ENCODE assay signal across 8 cellular contexts in the genomic region with DNA sequence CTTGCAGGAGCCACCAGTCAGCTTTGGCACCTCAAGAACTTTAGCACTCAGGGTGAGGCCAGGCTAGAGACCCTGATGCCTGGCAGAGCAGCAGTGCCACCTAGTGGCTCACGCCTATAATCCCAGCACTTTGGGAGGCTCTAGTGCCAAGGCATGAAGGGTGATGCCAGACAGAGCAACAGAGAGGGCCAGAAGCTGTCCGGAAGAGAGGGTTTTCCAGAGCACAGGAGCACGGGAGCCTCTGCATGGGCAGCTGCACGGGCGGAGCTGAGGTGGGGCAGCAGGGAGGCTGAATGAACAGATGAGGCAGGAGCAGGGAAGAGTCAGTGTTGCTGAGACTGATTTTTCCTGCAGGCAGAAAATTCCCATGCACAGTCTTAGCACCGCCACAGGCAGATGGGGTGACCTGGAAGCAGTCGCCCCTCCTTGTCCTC. TPM values are rescaled to one million over a fixed set of nuclear protein-coding genes. Genes with fewer than 3 reads are reported as not detected.
DNase-seq lines count a peak whose midpoint lies in the region; ATAC-seq and TF ChIP-seq lines count a peak whose summit lies in the region.

No MANE protein-coding gene starts in this region.

- H3K4me1 Mint-ChIP-seq in chondrocyte (ENCODE audit: low read depth), result peaks cover 16% of the 10 kb centered on the region

- DNase-seq in NCI-H2029 treated with DMSO at 0.1 percent for 48 hours (lab: John Stamatoyannopoulos, UW) (peak; percentile 4), NCI-H2029 (lab: John Stamatoyannopoulos, UW) (no peak), NCI-H2171 treated with DMSO at 0.1 percent for 48 hours (lab: John Stamatoyannopoulos, UW) (peak; percentile 72), chondrocyte (ENCODE audit: low spot score) (no peak), right lobe of liver (peak; percentile 55 to 68 (median 67))
- peak; percentile 24 to 39 (median 26) for DNase-seq in stimulated activated CD4-positive, alpha-beta T cell treated with anti-CD3 and anti-CD28 coated beads, TNF-alpha, amount 100 ng/mL, for 48 hours (ENCODE audit: low read depth in 3 of 3)

- no peaks in the 10 kb centered on the region for H3K36me3 ChIP-seq in right lobe of liver

- H3K27me3 Mint-ChIP-seq in chondrocyte (ENCODE audit: low read depth), result no peaks in the 10 kb centered on the region

- 12% methylated on average over 6 of the region's 7 CpGs for whole genome bisulfite sequencing in right lobe of liver (ENCODE audit: insufficient coverage, low coverage, low lambda C conversion rate, missing lambda C conversion rate)

- no peaks in the 10 kb centered on the region for H3K27me3 ChIP-seq in right lobe of liver

- H3K27ac ChIP-seq in right lobe of liver, result no peak overlapping the region

- no peaks in the 10 kb centered on the region for H3K4me1 ChIP-seq in right lobe of liver

- ATAC-seq in HG02623 (IDR thresholded peaks at IDR 0.05; ENCODE audit: unreplicated experiment) (peak; percentile 75), right lobe of liver (peak; percentile 86 to 92 (median 88))
- peak; percentile 68 to 71 for ATAC-seq in activated CD4-positive, CD25-positive, alpha-beta regulatory T cell treated with anti-CD3 and anti-CD28 coated beads, Interleukin-2, amount 50 U/mL, for 24 hours

- TF ChIP-seq CTCF in chondrocyte (IDR thresholded peaks at IDR 0.05), result peak; percentile 91
- peak; percentile 50 to 87 (median 82) for TF ChIP-seq CTCF in right lobe of liver (IDR thresholded peaks at IDR 0.05)

- no peaks in the 10 kb centered on the region for H3K36me3 Mint-ChIP-seq in chondrocyte (ENCODE audit: low read depth)

- H3K4me3 ChIP-seq in right lobe of liver, result no peak overlapping the region

- no peak for TF ChIP-seq POLR2A in right lobe of liver (IDR thresholded peaks at IDR 0.05)

- H3K27ac Mint-ChIP-seq in chondrocyte (ENCODE audit: unreplicated experiment), result no peak overlapping the region

- H3K9me3 ChIP-seq in right lobe of liver, result no peaks in the 10 kb centered on the region

- intact Hi-C loops in right lobe of liver (cut with DNase I), result loop anchor here in 1 of 2 donors (10.0 kb wide), 1 partner anchor 293 kb away; no protein-coding TSS in a partner anchor

- no peaks in the 10 kb centered on the region for H3K9me3 Mint-ChIP-seq in chondrocyte (ENCODE audit: low read depth)

- no peak overlapping the region for H3K4me3 Mint-ChIP-seq in chondrocyte (ENCODE audit: unreplicated experiment)

RNA-seq across cellular contexts. Expression of gene MYH3, which starts 38.9 kb away (rescaled TPM):
- total RNA-seq in chondrocyte (3.0 to 3.5 TPM (median 3.2 TPM) in 3 replicates), right lobe of liver (1 to 10 TPM in 4 of 6 experiments, under 1 TPM in 2; 0.68 to 2.6 (median 1.2) TPM)

Comparison
In these comparisons a context has a peak if more than half of its experiments do, and no peak if none do; other contexts are left out.
1. DNase-seq: peak in NCI-H2029 treated with DMSO at 0.1 percent for 48 hours (single experiment), NCI-H2171 treated with DMSO at 0.1 percent for 48 hours (single experiment), right lobe of liver (3 of 3) and stimulated activated CD4-positive, alpha-beta T cell treated with anti-CD3 and anti-CD28 coated beads, TNF-alpha, amount 100 ng/mL, for 48 hours (3 of 3); none in NCI-H2029 (single experiment) and chondrocyte (single experiment).
2. Peak in every context shown above with its lines, with median percentiles within 50 percentile points of each other: ATAC-seq.